ENCODE assay signal across 12 cellular contexts in genomic region chr6:44667226-44667625, GRCh38.
DNase-seq lines count a peak whose midpoint lies in the region; ATAC-seq, FAIRE-seq and TF ChIP-seq lines count a peak whose summit lies in the region.
"Had no signal": no experiment of that assay in that cellular context is flagged by ENCODE, and none has a peak within 500 bp of the region (broad histone marks: within the 10 kb centered on the region; RNA-seq: fewer than 3 reads in every experiment).

No MANE protein-coding gene starts in this region.

- DNase-seq in BJ (ENCODE audit: low read depth) (peak; percentile 93), M059J (ENCODE audit: low read depth) (peak; percentile 99), H1 (ENCODE audit: low read depth in 1 of 2, low spot score in 2 of 2) (peak in 1 of 2 experiments; percentile 47), neuronal stem cell (ENCODE audit: low spot score) (peak; percentile 48), GDM1 (lab: John Stamatoyannopoulos, UW) (no peak), suprapubic skin (ENCODE audit: low spot score in 2 of 2) (no peak), T-helper 2 cell (no peak)
- DNase-seq: activated gamma-delta T cell; CD8-positive, alpha-beta memory T cell; mucosa of descending colon had no signal

- peak overlapping the region; percentile 99 for H2BK12ac ChIP-seq in H1 (ENCODE audit: low read depth, low read length)
- H2BK12ac ChIP-seq in neuronal stem cell (ENCODE audit: low read length), result no peak overlapping the region

- H3K4me3 ChIP-seq in BJ (ENCODE audit: low read depth, low read length) (no peak overlapping the region), H1 (ENCODE audit: extremely low read depth in 1 of 4, insufficient read depth in 2 of 4, low read depth in 3 of 4, low read length in 4 of 4) (no peak overlapping the region), neuronal stem cell (ENCODE audit: low read length in 2 of 2) (no peak overlapping the region), suprapubic skin (no peak overlapping the region)
- H3K4me3 ChIP-seq: mucosa of descending colon had no signal

- H2AFZ ChIP-seq in H1 (ENCODE audit: low read length), result no peak overlapping the region
- peak overlapping the region; percentile 46 for H2AFZ ChIP-seq in neuronal stem cell (ENCODE audit: low read length)

- TF ChIP-seq POLR2A in H1 (IDR thresholded peaks at IDR 0.05; ENCODE audit: control extremely low read depth in 1 of 2, low read depth in 2 of 2, low read length in 2 of 2) (no peak), suprapubic skin (IDR thresholded peaks at IDR 0.05) (no peak)

- no peaks in the 10 kb centered on the region for H3K79me2 ChIP-seq in H1 (ENCODE audit: control insufficient read depth in 1 of 2, insufficient read depth in 2 of 2, low read length in 2 of 2)

- no peak overlapping the region for H3K27ac ChIP-seq in H1 (ENCODE audit: low read depth, low read length)
- H3K27ac ChIP-seq in neuronal stem cell (replicated peaks; ENCODE audit: low read length), result peak overlapping the region; percentile 27
- H3K27ac ChIP-seq in suprapubic skin, result no peak overlapping the region
- H3K27ac ChIP-seq: epithelial cell of prostate had no signal

- ATAC-seq in GM19463 (IDR thresholded peaks at IDR 0.05; ENCODE audit: unreplicated experiment), result no peak

- H3K4me2 ChIP-seq in H1 (ENCODE audit: insufficient read depth in 1 of 2, low read depth in 2 of 2, low read length in 2 of 2) (peak overlapping the region; percentile 7 to 11; a peak in 1 of 4 replicates), neuronal stem cell (ENCODE audit: insufficient read depth, low read length, poor library complexity, severe bottlenecking) (no peak overlapping the region)

- POLR2A ChIA-PET in BJ (lab: Charles Lee) (interaction anchor here (1.1 kb wide), 1 partner anchor 18 kb away, joined by 3 read pairs; no protein-coding TSS in a partner anchor), H1 (lab: Charles Lee; ENCODE audit: partially characterized antibody) (interaction anchor here (0.8 to 2.0 kb wide), 2 partner anchors 11 to 1712 kb away, joined by 3 to 5 read pairs; no protein-coding TSS in a partner anchor)

- CTCF ChIA-PET in BJ (lab: Yijun Ruan, JAX) (interaction anchor here (0.9 to 1.9 kb wide), 8 partner anchors 11 to 1257 kb away, joined by 3 to 15 read pairs (median 4); no protein-coding TSS in a partner anchor), H1 (lab: Charles Lee; ENCODE audit: partially characterized antibody) (interaction anchor here (1.0 to 3.7 kb wide), 14 partner anchors 10 to 1045 kb away, joined by 3 to 29 read pairs (median 5); no protein-coding TSS in a partner anchor)

- peak overlapping the region; percentile 84 for H4K91ac ChIP-seq in H1 (replicated peaks; ENCODE audit: insufficient read length, low read length)
- no peak overlapping the region for H4K91ac ChIP-seq in neuronal stem cell (ENCODE audit: low read depth, low read length, poor library complexity)

- H3K18ac ChIP-seq in H1 (ENCODE audit: extremely low read depth, low read length) (peak overlapping the region; percentile 68; the same call in 1 of the 2 replicates), neuronal stem cell (ENCODE audit: low read length) (no peak overlapping the region)

- H2BK15ac ChIP-seq in H1 (ENCODE audit: low read length), result no peak overlapping the region
- H2BK15ac ChIP-seq in neuronal stem cell (ENCODE audit: low read length), result no peak overlapping the region

- H3K14ac ChIP-seq in H1 (ENCODE audit: insufficient read length) (no peak overlapping the region), neuronal stem cell (ENCODE audit: low read length) (no peak overlapping the region)

- peak overlapping the region; percentile 74 for H2BK20ac ChIP-seq in H1 (ENCODE audit: low read length)

- no peaks in the 10 kb centered on the region for H3K36me3 ChIP-seq in BJ (ENCODE audit: control insufficient read depth, insufficient read depth, low read length)
- no peaks in the 10 kb centered on the region for H3K36me3 ChIP-seq in H1 (ENCODE audit: control insufficient read depth in 2 of 4, insufficient read depth in 4 of 4, low read length in 3 of 4)
- no peaks in the 10 kb centered on the region for H3K36me3 ChIP-seq in neuronal stem cell (replicated peaks in 1 of 2; ENCODE audit: control insufficient read depth in 2 of 2, insufficient read depth in 2 of 2, low read length in 2 of 2)
- H3K36me3 ChIP-seq in suprapubic skin, result no peaks in the 10 kb centered on the region

- no peaks in the 10 kb centered on the region for H3K23me2 ChIP-seq in H1 (ENCODE audit: low read depth, low read length)

- no peak for TF ChIP-seq CTCF in BJ (IDR thresholded peaks at IDR 0.05; ENCODE audit: insufficient read depth, low read depth, low read length)
- TF ChIP-seq CTCF in H1 (IDR thresholded peaks at IDR 0.05; ENCODE audit: control extremely low read depth in 1 of 3, insufficient read depth in 1 of 3, low read depth in 1 of 3, low read length in 3 of 3), result no peak
- no peak for TF ChIP-seq CTCF in suprapubic skin (IDR thresholded peaks at IDR 0.05)

- no peak overlapping the region for H3K56ac ChIP-seq in H1 (replicated peaks; ENCODE audit: insufficient read length, low read depth, low read length)

- H4K8ac ChIP-seq in H1 (ENCODE audit: extremely low read depth, insufficient read depth, low read length), result no peak overlapping the region
- no peak overlapping the region for H4K8ac ChIP-seq in neuronal stem cell (ENCODE audit: low read depth, low read length)

- H3K79me1 ChIP-seq in H1 (ENCODE audit: low read depth, low read length) (no peaks in the 10 kb centered on the region), neuronal stem cell (ENCODE audit: low read depth, low read length) (no peaks in the 10 kb centered on the region)

- no peak overlapping the region for H3K9ac ChIP-seq in H1 (replicated peaks in 1 of 4; ENCODE audit: extremely low read depth in 1 of 4, low read depth in 3 of 4, low read length in 3 of 4)
- no peak overlapping the region for H3K9ac ChIP-seq in neuronal stem cell (ENCODE audit: low read depth, low read length, poor library complexity)

- peak overlapping the region; percentile 97 for H2BK5ac ChIP-seq in H1 (ENCODE audit: low read depth, low read length)
- no peak overlapping the region for H2BK5ac ChIP-seq in neuronal stem cell (ENCODE audit: low read length)

- H4K20me1 ChIP-seq in H1 (replicated peaks in 1 of 2; ENCODE audit: control insufficient read depth in 1 of 2, insufficient read depth in 2 of 2, low read length in 2 of 2), result no peaks in the 10 kb centered on the region

- no peak for TF ChIP-seq EP300 in H1 (IDR thresholded peaks at IDR 0.05; ENCODE audit: borderline replicate concordance in 1 of 2, low read depth in 2 of 2, low read length in 2 of 2)
- TF ChIP-seq EP300 in suprapubic skin (IDR thresholded peaks at IDR 0.05), result no peak

- H3K27me3 ChIP-seq in BJ (ENCODE audit: control insufficient read depth, insufficient read depth, low read length), result no peaks in the 10 kb centered on the region
- H3K27me3 ChIP-seq in H1 (replicated peaks in 1 of 4; ENCODE audit: control insufficient read depth in 3 of 4, extremely low read depth in 1 of 4, insufficient read depth in 3 of 4, low read length in 3 of 4), result no peaks in the 10 kb centered on the region; a peak in 1 of 7 replicates
- no peaks in the 10 kb centered on the region for H3K27me3 ChIP-seq in neuronal stem cell (ENCODE audit: control insufficient read depth in 3 of 3, insufficient read depth in 3 of 3, low read depth in 1 of 3, low read length in 3 of 3)
- no peaks in the 10 kb centered on the region for H3K27me3 ChIP-seq in suprapubic skin

- TF ChIP-seq RAD21 in H1 (IDR thresholded peaks at IDR 0.05 in 1 of 2, conservative IDR thresholded peaks at IDR 0.05 in 1 of 2; ENCODE audit: low read depth in 2 of 2, low read length in 2 of 2), result no peak

- H3K23ac ChIP-seq in H1 (ENCODE audit: insufficient read length), result no peak overlapping the region
- no peak overlapping the region for H3K23ac ChIP-seq in neuronal stem cell (ENCODE audit: low read depth, low read length, poor library complexity)

- H4K5ac ChIP-seq in H1 (ENCODE audit: insufficient read length, low read depth, low read length), result no peak overlapping the region

- H3K4ac ChIP-seq in H1 (replicated peaks; ENCODE audit: insufficient read length, low read depth, low read length), result no peak overlapping the region
- H3K4ac ChIP-seq in neuronal stem cell (ENCODE audit: low read length), result no peak overlapping the region

- H3K4me1 ChIP-seq in H1 (replicated peaks in 1 of 4; ENCODE audit: control insufficient read depth in 3 of 4, insufficient read depth in 4 of 4, low read length in 3 of 4) (peaks cover 9 to 37% (median 25%) of the 10 kb centered on the region in 4 experiments), neuronal stem cell (ENCODE audit: control insufficient read depth in 2 of 2, insufficient read depth in 1 of 2, low read depth in 1 of 2, low read length in 2 of 2) (peaks cover 44 to 56% of the 10 kb centered on the region in 2 donors), suprapubic skin (peaks cover 8% of the 10 kb centered on the region)

- FAIRE-seq in H1 (lab: Jason Lieb, UNC), result no peak

- H2AK5ac ChIP-seq in H1 (ENCODE audit: low read depth, low read length), result peak overlapping the region; percentile 95; the same call in 1 of the 2 replicates
- H2AK5ac ChIP-seq in neuronal stem cell (ENCODE audit: low read depth, low read length), result no peak overlapping the region

- H3K9me3 ChIP-seq in H1 (ENCODE audit: insufficient read depth in 2 of 2, low read depth in 1 of 2, low read length in 1 of 2) (no peaks in the 10 kb centered on the region), neuronal stem cell (replicated peaks in 1 of 2; ENCODE audit: control insufficient read depth in 2 of 2, insufficient read depth in 1 of 2, low read depth in 1 of 2, low read length in 2 of 2) (no peaks in the 10 kb centered on the region), suprapubic skin (no peaks in the 10 kb centered on the region)
- H3K9me3 ChIP-seq: mucosa of descending colon had no signal

- H2BK120ac ChIP-seq in H1 (replicated peaks; ENCODE audit: low read depth, low read length), result peak overlapping the region; percentile 20
- no peak overlapping the region for H2BK120ac ChIP-seq in neuronal stem cell (ENCODE audit: low read depth, low read length)

- WGBS in H1 (ENCODE audit: extremely low coverage in 1 of 2, insufficient coverage in 1 of 2, insufficient read length in 1 of 2, insufficient replicate concordance in 2 of 2, low coverage in 1 of 2, low lambda C conversion rate in 2 of 2, missing lambda C conversion rate in 1 of 2), 2 experiments, result 17% methylated on average over 3 of the region's 3 CpGs; no CpG with 5 or more reads in 1 of the 2 experiments
- no CpG with 5 or more reads among the region's 3 CpGs for WGBS in neuronal stem cell (ENCODE audit: extremely low coverage in 2 of 2, insufficient read length in 2 of 2, insufficient replicate concordance in 1 of 2), 2 donors
- 58% methylated on average over 3 of the region's 3 CpGs for WGBS in suprapubic skin

TF ChIP-seq in H1, 55 proteins besides CTCF, POLR2A, EP300 and RAD21:
- TF ChIP-seq TEAD4 (IDR thresholded peaks at IDR 0.05; ENCODE audit: low read depth, low read length) (0 out of 2 replicates have a peak, but pooled peaks have one; percentile 12), PHF8 (conservative IDR thresholded peaks at IDR 0.05; ENCODE audit: low read depth, low read length) (no peak), JUND (IDR thresholded peaks at IDR 0.05; ENCODE audit: low read length) (peak; percentile 87)

Comparison
In these comparisons a context has a peak if more than half of its experiments do, and no peak if none do; other contexts are left out.
1. DNase-seq: peak in BJ (single experiment), M059J (single experiment) and neuronal stem cell (single experiment); none in GDM1 (single experiment), suprapubic skin (0 of 2) and T-helper 2 cell (0 of 5).